Comparison of ENCODE assay signal across 8 cellular contexts in genomic region chr5:88660947-88661869, GRCh38.
A peak's percentile ranks its signal among the peaks of the same experiment; 100 is the strongest.
DNase-seq lines count a peak whose midpoint lies in the region; ATAC-seq, FAIRE-seq and TF ChIP-seq lines count a peak whose summit lies in the region.

No MANE protein-coding gene starts in this region.

- dilution Hi-C loops in mammary epithelial cell (cut with HindIII; ENCODE audit: low sequenced_read_pairs) = no loop called here

- WGBS in mammary epithelial cell (ENCODE audit: low coverage, missing lambda C conversion rate) = 4% methylated on average over 17 of the region's 53 CpGs

- peak; percentile 44 for DNase-seq in activated T-cell treated with anti-CD3 and anti-CD28 coated beads, Interleukin-2, amount 50 U/mL, for 24 hours
- DNase-seq in activated T-cell treated with anti-CD3 and anti-CD28 coated beads, Interleukin-2, amount 50 U/mL, for 1 hour = no peak
- DNase-seq in HTR-8/SVneo (ENCODE audit: insufficient read length, low spot score) (peak; percentile 83), mammary epithelial cell (peak; percentile 78), inferior parietal cortex (ENCODE audit: extremely low spot score) (peak; percentile 94)

- FAIRE-seq in HTR-8/SVneo (lab: Jason Lieb, UNC) = peak; percentile 86

- CTCF ChIA-PET in mammary epithelial cell (lab: Charles Lee; ENCODE audit: low non-redundant PET) = interaction anchor here (0.7 kb wide), 1 partner anchor 915 kb away, joined by 7 read pairs; no protein-coding TSS in a partner anchor

- peaks cover 84% of the 10 kb centered on the region for H3K27me3 Mint-ChIP-seq in activated T-cell treated with anti-CD3 and anti-CD28 coated beads, Interleukin-2, amount 50 U/mL, for 24 hours
- H3K27me3 Mint-ChIP-seq in stimulated activated naive CD8-positive, alpha-beta T cell treated with anti-CD3 and anti-CD28 coated beads, Interleukin-15, Interleukin-2, amounts not matched to agents 100 ng/mL and 50 ng/mL, for 24 hours = peaks cover 74% of the 10 kb centered on the region

- 0 out of 2 replicates have a peak, but pooled peaks cover 4% of the 10 kb centered on the region for H3F3A ChIP-seq in OCI-LY1 (ENCODE audit: insufficient read depth, low read length)

- no peaks in the 10 kb centered on the region for H3K79me2 ChIP-seq in OCI-LY1 (ENCODE audit: insufficient read depth, low read length)
- H3K79me2 ChIP-seq in mammary epithelial cell (ENCODE audit: insufficient read depth, low read length) = no peaks in the 10 kb centered on the region

- intact Hi-C loops in mammary epithelial cell (cut with micrococcal nuclease) = no loop called here

- H3K4me1 Mint-ChIP-seq in activated T-cell treated with anti-CD3 and anti-CD28 coated beads, Interleukin-2, amount 50 U/mL, for 24 hours (ENCODE audit: low read depth) = peaks cover 22% of the 10 kb centered on the region
- H3K4me1 Mint-ChIP-seq in stimulated activated naive CD8-positive, alpha-beta T cell treated with anti-CD3 and anti-CD28 coated beads, Interleukin-15, Interleukin-2, amounts not matched to agents 100 ng/mL and 50 ng/mL, for 24 hours (ENCODE audit: low read depth) = peaks cover 18% of the 10 kb centered on the region

- peak overlapping the region; percentile 49 for H3K27ac Mint-ChIP-seq in activated T-cell treated with anti-CD3 and anti-CD28 coated beads, Interleukin-2, amount 50 U/mL, for 24 hours
- H3K27ac Mint-ChIP-seq in stimulated activated naive CD8-positive, alpha-beta T cell treated with anti-CD3 and anti-CD28 coated beads, Interleukin-15, Interleukin-2, amounts not matched to agents 100 ng/mL and 50 ng/mL, for 24 hours = peak overlapping the region; percentile 58

- H3K4me3 Mint-ChIP-seq in activated T-cell treated with anti-CD3 and anti-CD28 coated beads, Interleukin-2, amount 50 U/mL, for 24 hours = peak overlapping the region; percentile 50
- H3K4me3 Mint-ChIP-seq in stimulated activated naive CD8-positive, alpha-beta T cell treated with anti-CD3 and anti-CD28 coated beads, Interleukin-15, Interleukin-2, amounts not matched to agents 100 ng/mL and 50 ng/mL, for 24 hours = peak overlapping the region; percentile 71

- H3K9me3 ChIP-seq in OCI-LY1 (ENCODE audit: low read length) (no peaks in the 10 kb centered on the region), mammary epithelial cell (replicated peaks; ENCODE audit: insufficient read depth, low read length) (no peaks in the 10 kb centered on the region)

- H3K9me3 Mint-ChIP-seq in activated T-cell treated with anti-CD3 and anti-CD28 coated beads, Interleukin-2, amount 50 U/mL, for 24 hours = peaks cover 11% of the 10 kb centered on the region
- H3K9me3 Mint-ChIP-seq in stimulated activated naive CD8-positive, alpha-beta T cell treated with anti-CD3 and anti-CD28 coated beads, Interleukin-15, Interleukin-2, amounts not matched to agents 100 ng/mL and 50 ng/mL, for 24 hours = peaks cover 10% of the 10 kb centered on the region

- no peaks in the 10 kb centered on the region for H3K9me2 ChIP-seq in OCI-LY1 (ENCODE audit: low read depth, low read length)

- H3K27me3 ChIP-seq in OCI-LY1 (ENCODE audit: insufficient read depth, low read length) (no peaks in the 10 kb centered on the region), mammary epithelial cell (ENCODE audit: insufficient read depth, low read length) (peaks cover 44% of the 10 kb centered on the region)

- no peaks in the 10 kb centered on the region for H3K36me3 Mint-ChIP-seq in activated T-cell treated with anti-CD3 and anti-CD28 coated beads, Interleukin-2, amount 50 U/mL, for 24 hours (ENCODE audit: low read depth)
- H3K36me3 Mint-ChIP-seq in stimulated activated naive CD8-positive, alpha-beta T cell treated with anti-CD3 and anti-CD28 coated beads, Interleukin-15, Interleukin-2, amounts not matched to agents 100 ng/mL and 50 ng/mL, for 24 hours (ENCODE audit: low read depth) = peaks cover 7% of the 10 kb centered on the region

- H3K4me1 ChIP-seq in OCI-LY1 (ENCODE audit: insufficient read depth, low read length, severe bottlenecking) (peaks cover 43% of the 10 kb centered on the region), mammary epithelial cell (ENCODE audit: insufficient read depth, low read length) (peaks cover 13% of the 10 kb centered on the region)

- H3K27ac ChIP-seq in OCI-LY1 (ENCODE audit: low read depth, low read length, poor library complexity, severe bottlenecking) (peak overlapping the region; percentile 9), mammary epithelial cell (ENCODE audit: insufficient read depth, low read depth, low read length) (no peak overlapping the region)

- peak; percentile 63 for ATAC-seq in GM21619 (IDR thresholded peaks at IDR 0.05; ENCODE audit: unreplicated experiment)

- H4K20me1 ChIP-seq in OCI-LY1 (ENCODE audit: insufficient read depth, low read length) (no peaks in the 10 kb centered on the region), mammary epithelial cell (ENCODE audit: insufficient read depth, low read length) (no peaks in the 10 kb centered on the region)

- no peak overlapping the region for H2AFZ ChIP-seq in OCI-LY1 (ENCODE audit: low read length)
- peak overlapping the region; percentile 78 for H2AFZ ChIP-seq in mammary epithelial cell (ENCODE audit: low read depth, low read length)

- no TSS peak for BruUV-seq in mammary epithelial cell (replicated peaks; lab: Mats Ljungman, UMichigan)

- no peaks in the 10 kb centered on the region for H3K36me3 ChIP-seq in OCI-LY1 (ENCODE audit: insufficient read depth, low read length)
- no peaks in the 10 kb centered on the region for H3K36me3 ChIP-seq in mammary epithelial cell (ENCODE audit: insufficient read depth, low read length)

- H3K4me3 ChIP-seq in OCI-LY1 (ENCODE audit: low read depth, low read length, poor library complexity, severe bottlenecking) = peak overlapping the region; percentile 67
- H3K4me3 ChIP-seq in mammary epithelial cell (replicated peaks in 1 of 3; ENCODE audit: insufficient read depth in 1 of 3, low read depth in 2 of 3, low read length in 3 of 3) = peak overlapping the region; percentile 39 to 48 (median 40)

- peak overlapping the region; percentile 51 for H3K9ac ChIP-seq in OCI-LY1 (ENCODE audit: low read length)
- H3K9ac ChIP-seq in mammary epithelial cell (ENCODE audit: insufficient read depth, low read length) = no peak overlapping the region

- peak overlapping the region; percentile 85 for H3K4me2 ChIP-seq in OCI-LY1 (ENCODE audit: low read length)
- H3K4me2 ChIP-seq in mammary epithelial cell (ENCODE audit: insufficient read depth, low read depth, low read length) = peak overlapping the region; percentile 86

- in situ Hi-C loops in mammary epithelial cell (cut with MboI; ENCODE audit: low sequenced_read_pairs in 2 of 2) = no loop called here

- TF ChIP-seq CTCF in OCI-LY1 (IDR thresholded peaks at IDR 0.05; ENCODE audit: low read length) (no peak; the same call in 1 of the 2 replicates), mammary epithelial cell (conservative IDR thresholded peaks at IDR 0.05 in 1 of 2, IDR thresholded peaks at IDR 0.05 in 1 of 2; ENCODE audit: extremely low read depth in 1 of 2, insufficient read depth in 1 of 2, low read depth in 1 of 2, low read length in 2 of 2) (no peak)
